2 cellular contexts compared by ENCODE assay signal in genomic region chr10:49783645-49784044, GRCh38.
TF ChIP-seq lines count a peak whose summit lies in the region.

No MANE protein-coding gene starts in this region.

TF ChIP-seq in Ishikawa, 13 proteins besides CTCF, POLR2A, EP300 and RAD21 (continued from another document):
- no peak for TF ChIP-seq REST (IDR thresholded peaks at IDR 0.05; ENCODE audit: low read depth)
- no peak for TF ChIP-seq ZBTB7A (IDR thresholded peaks at IDR 0.05; ENCODE audit: low read depth)

TF ChIP-seq in K562, 482 proteins besides CTCF, POLR2A, EP300 and RAD21 (continued from another document):
- TF ChIP-seq, protein P1, sequence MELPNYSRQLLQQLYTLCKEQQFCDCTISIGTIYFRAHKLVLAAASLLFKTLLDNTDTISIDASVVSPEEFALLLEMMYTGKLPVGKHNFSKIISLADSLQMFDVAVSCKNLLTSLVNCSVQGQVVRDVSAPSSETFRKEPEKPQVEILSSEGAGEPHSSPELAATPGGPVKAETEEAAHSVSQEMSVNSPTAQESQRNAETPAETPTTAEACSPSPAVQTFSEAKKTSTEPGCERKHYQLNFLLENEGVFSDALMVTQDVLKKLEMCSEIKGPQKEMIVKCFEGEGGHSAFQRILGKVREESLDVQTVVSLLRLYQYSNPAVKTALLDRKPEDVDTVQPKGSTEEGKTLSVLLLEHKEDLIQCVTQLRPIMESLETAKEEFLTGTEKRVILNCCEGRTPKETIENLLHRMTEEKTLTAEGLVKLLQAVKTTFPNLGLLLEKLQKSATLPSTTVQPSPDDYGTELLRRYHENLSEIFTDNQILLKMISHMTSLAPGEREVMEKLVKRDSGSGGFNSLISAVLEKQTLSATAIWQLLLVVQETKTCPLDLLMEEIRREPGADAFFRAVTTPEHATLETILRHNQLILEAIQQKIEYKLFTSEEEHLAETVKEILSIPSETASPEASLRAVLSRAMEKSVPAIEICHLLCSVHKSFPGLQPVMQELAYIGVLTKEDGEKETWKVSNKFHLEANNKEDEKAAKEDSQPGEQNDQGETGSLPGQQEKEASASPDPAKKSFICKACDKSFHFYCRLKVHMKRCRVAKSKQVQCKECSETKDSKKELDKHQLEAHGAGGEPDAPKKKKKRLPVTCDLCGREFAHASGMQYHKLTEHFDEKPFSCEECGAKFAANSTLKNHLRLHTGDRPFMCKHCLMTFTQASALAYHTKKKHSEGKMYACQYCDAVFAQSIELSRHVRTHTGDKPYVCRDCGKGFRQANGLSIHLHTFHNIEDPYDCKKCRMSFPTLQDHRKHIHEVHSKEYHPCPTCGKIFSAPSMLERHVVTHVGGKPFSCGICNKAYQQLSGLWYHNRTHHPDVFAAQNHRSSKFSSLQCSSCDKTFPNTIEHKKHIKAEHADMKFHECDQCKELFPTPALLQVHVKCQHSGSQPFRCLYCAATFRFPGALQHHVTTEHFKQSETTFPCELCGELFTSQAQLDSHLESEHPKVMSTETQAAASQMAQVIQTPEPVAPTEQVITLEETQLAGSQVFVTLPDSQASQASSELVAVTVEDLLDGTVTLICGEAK (IDR thresholded peaks at IDR 0.05) = no peak
- TF ChIP-seq, protein P1 (CRISPR knock-in tag; IDR thresholded peaks at IDR 0.05) = no peak
- TF ChIP-seq ZBTB8A (IDR thresholded peaks at IDR 0.05; ENCODE audit: partially characterized antibody) (no peak), NFIX (CRISPR knock-in tag; IDR thresholded peaks at IDR 0.05; ENCODE audit: low read depth) (no peak), CUX1 (CRISPR knock-in tag; IDR thresholded peaks at IDR 0.05) (no peak), BRD4 (IDR thresholded peaks at IDR 0.05) (no peak), ZNF586 (CRISPR knock-in tag; conservative IDR thresholded peaks at IDR 0.05) (no peak), ZNF316 (IDR thresholded peaks at IDR 0.05) (no peak), PHTF2 (CRISPR knock-in tag; IDR thresholded peaks at IDR 0.05) (no peak), RBM25 (IDR thresholded peaks at IDR 0.05; ENCODE audit: low read depth, low read length, severe bottlenecking) (no peak), MAX (CRISPR knock-in tag; IDR thresholded peaks at IDR 0.05) (no peak), EP400 (IDR thresholded peaks at IDR 0.05) (no peak), SNRNP70 (optimal IDR thresholded peaks at IDR 0.05; ENCODE audit: low read depth, low read length) (no peak), GABPB2 (CRISPR knock-in tag; conservative IDR thresholded peaks at IDR 0.05) (no peak), ZNF764 (CRISPR knock-in tag; IDR thresholded peaks at IDR 0.05; ENCODE audit: low read depth) (no peak), ZNF644 (tag; IDR thresholded peaks at IDR 0.05; ENCODE audit: low read depth) (no peak), ZNF76 (CRISPR knock-in tag; IDR thresholded peaks at IDR 0.05; ENCODE audit: borderline replicate concordance) (no peak), RNF219 (CRISPR knock-in tag; IDR thresholded peaks at IDR 0.05) (no peak), ZNF282 (CRISPR knock-in tag; IDR thresholded peaks at IDR 0.05) (no peak)
